17 cellular contexts compared by ENCODE assay signal in genomic region chr16:65895906-65896305, GRCh38.
"Had no signal": no experiment of that assay in that cellular context is flagged by ENCODE, and none has a peak within 500 bp of the region (broad histone marks: within the 10 kb centered on the region; RNA-seq: fewer than 3 reads in every experiment).

No MANE protein-coding gene starts in this region.

- DNase-seq: cortex of kidney; effector memory CD8-positive, alpha-beta T cell; erythroblast; left ventricle myocardium superior; naive thymus-derived CD4-positive, alpha-beta T cell; nucleus accumbens; stimulated activated CD4-positive, alpha-beta T cell treated with anti-CD3 and anti-CD28 coated beads, Interleukin-2, amount 100 ng/mL, for 24 hours; stimulated activated CD4-positive, alpha-beta T cell treated with anti-CD3 and anti-CD28 coated beads, Interleukin-4, amount 100 ng/mL, for 24 hours; stimulated activated naive CD4-positive, alpha-beta T cell treated with Interleukin-2 at 50 U/mL for 16 hours; stomach; thyroid gland; trophoblast cell had no signal

- H3K27me3 ChIP-seq: right atrium auricular region, stomach, thyroid gland had no signal

- H3K36me3 ChIP-seq: prostate gland, right atrium auricular region, stomach, thyroid gland had no signal

- H3K4me1 ChIP-seq: prostate gland, right atrium auricular region, stomach, thyroid gland had no signal

- ATAC-seq: effector memory CD8-positive, alpha-beta T cell; left ventricle myocardium superior; naive thymus-derived CD4-positive, alpha-beta T cell; sciatic nerve; stimulated activated effector memory CD8-positive, alpha-beta T cell treated with anti-CD3 and anti-CD28 coated beads, Interleukin-12 subunit alpha, Interleukin-12 subunit beta, amount 100 ng/mL, for 72 hours had no signal

- H3K4me3 ChIP-seq: lung, prostate gland, right atrium auricular region, stomach, thyroid gland had no signal

- H3K9me3 ChIP-seq: prostate gland, right atrium auricular region, stomach, thyroid gland had no signal

- H3K27ac ChIP-seq: prostate gland, right atrium auricular region, stomach, thyroid gland had no signal
